20 cellular contexts compared by ENCODE assay signal in the genomic region with DNA sequence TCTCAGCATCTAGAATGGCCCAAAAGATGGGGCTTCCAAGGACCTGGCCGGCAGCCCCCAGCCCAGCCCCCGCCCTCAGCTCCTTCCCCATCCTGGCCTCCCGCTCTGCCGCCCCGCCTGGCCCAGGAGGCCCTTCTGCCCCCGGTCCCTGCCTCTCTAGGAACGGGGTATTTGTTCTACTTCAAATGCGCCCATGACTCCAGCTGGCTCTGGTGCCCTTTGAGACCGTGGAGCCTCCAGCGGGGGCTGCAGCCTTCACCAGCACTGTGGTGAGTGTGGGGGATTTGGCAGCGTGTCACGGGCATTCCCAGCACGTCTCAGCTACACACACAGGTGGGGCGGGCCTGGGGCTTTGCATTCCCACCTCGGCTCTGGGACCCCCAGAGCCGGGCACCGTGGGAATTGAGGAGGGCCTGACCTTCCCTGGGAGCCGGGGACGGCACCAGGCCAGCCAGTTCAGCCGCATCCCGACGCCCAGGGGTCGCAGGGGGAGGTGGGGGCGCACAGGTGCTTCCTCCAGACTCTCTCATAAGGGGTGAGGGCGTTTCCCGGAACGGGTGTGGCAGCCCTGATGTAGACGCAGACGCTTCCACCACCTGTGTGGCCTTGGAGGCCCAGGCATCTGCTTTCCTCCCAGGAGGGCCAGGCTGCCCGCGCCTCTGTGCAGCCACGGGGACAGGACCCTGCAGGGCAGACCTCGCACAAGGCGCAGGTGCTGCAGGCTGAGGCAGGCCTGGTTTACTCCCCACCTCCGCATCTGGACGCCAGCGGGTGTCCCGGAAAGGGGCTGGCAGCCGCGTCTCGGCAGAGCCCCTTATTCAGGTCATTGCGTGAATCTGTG. TPM values are rescaled to one million over a fixed set of nuclear protein-coding genes. Genes with fewer than 3 reads are reported as not detected.
A peak's percentile ranks its signal among the peaks of the same experiment; 100 is the strongest.
DNase-seq lines count a peak whose midpoint lies in the region; ATAC-seq and TF ChIP-seq lines count a peak whose summit lies in the region.
"Had no signal": no experiment of that assay in that cellular context is flagged by ENCODE, and none has a peak within 500 bp of the region (broad histone marks: within the 10 kb centered on the region; RNA-seq: fewer than 3 reads in every experiment).

No MANE protein-coding gene starts in this region.

- TF ChIP-seq POLR2A in Peyer's patch (IDR thresholded peaks at IDR 0.05), result no peak
- no peak for TF ChIP-seq POLR2A in right lobe of liver (IDR thresholded peaks at IDR 0.05)
- no peak for TF ChIP-seq POLR2A in transverse colon (IDR thresholded peaks at IDR 0.05)

- H3K36me3 Mint-ChIP-seq in MCF 10A (ENCODE audit: insufficient read depth, unreplicated experiment), result no peaks in the 10 kb centered on the region

- intact Hi-C loops in mammary epithelial cell (cut with micrococcal nuclease), result no loop called here
- intact Hi-C loops in MCF 10A (cut with micrococcal nuclease), result no loop called here
- intact Hi-C loops in right lobe of liver (cut with DNase I), result no loop called here
- intact Hi-C loops in transverse colon (cut with DNase I; ENCODE audit: low total_unique reads), result no loop called here

- ATAC-seq in right lobe of liver (peak in 1 of 4 donors; percentile 4), HG03521 (IDR thresholded peaks at IDR 0.05; ENCODE audit: unreplicated experiment) (no peak), HG03457 (IDR thresholded peaks at IDR 0.05; ENCODE audit: unreplicated experiment) (no peak)
- ATAC-seq: stimulated activated naive CD8-positive, alpha-beta T cell treated with anti-CD3 and anti-CD28 coated beads, Interleukin-15, Interleukin-2, amounts not matched to agents 100 U/mL and 50 U/mL, for 24 hours had no signal

- no peak overlapping the region for H2AFZ ChIP-seq in mammary epithelial cell (ENCODE audit: low read depth, low read length)

- DNase-seq in mammary epithelial cell, result no peak
- DNase-seq in MCF 10A (ENCODE audit: unreplicated experiment), result no peak
- DNase-seq in Peyer's patch, result peak in 2 of 3 donors; percentile 41 to 46
- DNase-seq in right lobe of liver, result peak in 2 of 3 donors; percentile 38 to 51
- peak; percentile 17 for DNase-seq in transverse colon
- no peak for DNase-seq in HuH-7 (ENCODE audit: low spot score)
- DNase-seq: anterior cingulate cortex; GOT3; mesenchymal stem cell; NCI-H1436 treated with DMSO at 0.1 percent for 48 hours; SHP77 treated with DMSO at 0.1 percent for 48 hours; stimulated activated naive CD8-positive, alpha-beta T cell treated with anti-CD3 and anti-CD28 coated beads, Interleukin-15, Interleukin-2, amounts not matched to agents 100 U/mL and 50 U/mL, for 24 hours had no signal

- WGBS in mammary epithelial cell (ENCODE audit: low coverage, missing lambda C conversion rate), result 26% methylated on average over 29 of the region's 42 CpGs
- 70% methylated on average over 4 of the region's 42 CpGs for WGBS in right lobe of liver (ENCODE audit: insufficient coverage, low coverage, low lambda C conversion rate, missing lambda C conversion rate)
- 66% methylated on average over 41 of the region's 42 CpGs; no CpG with 5 or more reads in 1 of the 2 donors for WGBS in transverse colon (ENCODE audit: low coverage in 1 of 2), 2 donors

- no peaks in the 10 kb centered on the region for H3K79me2 ChIP-seq in mammary epithelial cell (ENCODE audit: insufficient read depth, low read length)

- no peak overlapping the region for H3K27ac Mint-ChIP-seq in MCF 10A (ENCODE audit: low read depth, unreplicated experiment)
- H3K27ac Mint-ChIP-seq: CD8-positive, alpha-beta memory T cell had no signal

- H3K27ac ChIP-seq in mammary epithelial cell (ENCODE audit: insufficient read depth, low read depth, low read length) (no peak overlapping the region), Peyer's patch (no peak overlapping the region), right lobe of liver (no peak overlapping the region), transverse colon (no peak overlapping the region)
- H3K27ac ChIP-seq: vagina had no signal

- H3K4me3 ChIP-seq in mammary epithelial cell (replicated peaks in 1 of 3; ENCODE audit: insufficient read depth in 1 of 3, low read depth in 2 of 3, low read length in 3 of 3) (no peak overlapping the region), Peyer's patch (no peak overlapping the region), right lobe of liver (no peak overlapping the region), transverse colon (no peak overlapping the region)
- H3K4me3 ChIP-seq: vagina had no signal

- H3K36me3 ChIP-seq in mammary epithelial cell (ENCODE audit: insufficient read depth, low read length), result no peaks in the 10 kb centered on the region
- no peaks in the 10 kb centered on the region for H3K36me3 ChIP-seq in Peyer's patch
- H3K36me3 ChIP-seq in right lobe of liver, result no peaks in the 10 kb centered on the region
- H3K36me3 ChIP-seq in transverse colon, result no peaks in the 10 kb centered on the region
- H3K36me3 ChIP-seq: vagina had no signal

- no peaks in the 10 kb centered on the region for H3K4me1 Mint-ChIP-seq in MCF 10A (ENCODE audit: insufficient read depth, unreplicated experiment)

- H4K20me1 ChIP-seq in mammary epithelial cell (ENCODE audit: insufficient read depth, low read length), result no peaks in the 10 kb centered on the region

- BruUV-seq in mammary epithelial cell (replicated peaks; lab: Mats Ljungman, UMichigan) (no TSS peak), MCF 10A (replicated peaks; lab: Mats Ljungman, UMichigan) (no TSS peak)

- peaks cover 9% of the 10 kb centered on the region for H3K27me3 ChIP-seq in mammary epithelial cell (ENCODE audit: insufficient read depth, low read length)
- no peaks in the 10 kb centered on the region for H3K27me3 ChIP-seq in Peyer's patch
- H3K27me3 ChIP-seq in right lobe of liver, result no peaks in the 10 kb centered on the region
- no peaks in the 10 kb centered on the region for H3K27me3 ChIP-seq in transverse colon
- H3K27me3 ChIP-seq: vagina had no signal

- POLR2A ChIA-PET in MCF 10A (lab: Yijun Ruan, JAX), result no interaction called here

- CTCF ChIA-PET in mammary epithelial cell (lab: Charles Lee; ENCODE audit: low non-redundant PET) (no interaction called here), MCF 10A (lab: Yijun Ruan, JAX) (interaction anchor here (0.6 kb wide), 1 partner anchor 478 kb away, joined by 3 read pairs; no protein-coding TSS in a partner anchor)

- TF ChIP-seq EP300 in transverse colon (IDR thresholded peaks at IDR 0.05; ENCODE audit: low read depth), result no peak

- peak overlapping the region; percentile 50 for H3K4me2 ChIP-seq in mammary epithelial cell (ENCODE audit: insufficient read depth, low read depth, low read length)

- H3K4me3 Mint-ChIP-seq in MCF 10A (ENCODE audit: unreplicated experiment), result no peak overlapping the region

- in situ Hi-C loops in mammary epithelial cell (cut with MboI; ENCODE audit: low sequenced_read_pairs in 2 of 2), result no loop called here
- in situ Hi-C loops in transverse colon (cut with MboI; ENCODE audit: low pct_ligation_motif_present in 1 of 4, low pct_unique_long_range_greater_than_20kb in 1 of 4, low sequenced_read_pairs in 3 of 4), result no loop called here

- H3K9me3 ChIP-seq in mammary epithelial cell (replicated peaks; ENCODE audit: insufficient read depth, low read length), result peaks cover 2% of the 10 kb centered on the region
- H3K9me3 ChIP-seq in Peyer's patch, result no peaks in the 10 kb centered on the region
- H3K9me3 ChIP-seq in right lobe of liver, result no peaks in the 10 kb centered on the region
- H3K9me3 ChIP-seq in transverse colon, result peaks cover 0 to 5% of the 10 kb centered on the region in 2 donors
- H3K9me3 ChIP-seq: vagina had no signal

- dilution Hi-C loops in mammary epithelial cell (cut with HindIII; ENCODE audit: low sequenced_read_pairs), result no loop called here

- peaks cover 8% of the 10 kb centered on the region for H3K4me1 ChIP-seq in mammary epithelial cell (ENCODE audit: insufficient read depth, low read length)
- H3K4me1 ChIP-seq in Peyer's patch, result no peaks in the 10 kb centered on the region
- H3K4me1 ChIP-seq in right lobe of liver, result no peaks in the 10 kb centered on the region
- peaks cover 0 to 3% (median 0%) of the 10 kb centered on the region in 4 donors for H3K4me1 ChIP-seq in transverse colon
- H3K4me1 ChIP-seq: vagina had no signal

- TF ChIP-seq CTCF in mammary epithelial cell (conservative IDR thresholded peaks at IDR 0.05 in 1 of 2, IDR thresholded peaks at IDR 0.05 in 1 of 2; ENCODE audit: extremely low read depth in 1 of 2, insufficient read depth in 1 of 2, low read depth in 1 of 2, low read length in 2 of 2) (no peak), MCF 10A (IDR thresholded peaks at IDR 0.05; ENCODE audit: unreplicated experiment) (no peak), Peyer's patch (IDR thresholded peaks at IDR 0.05) (no peak), right lobe of liver (IDR thresholded peaks at IDR 0.05) (no peak), transverse colon (IDR thresholded peaks at IDR 0.05) (no peak)

- H3K27me3 Mint-ChIP-seq in MCF 10A (ENCODE audit: insufficient read depth, unreplicated experiment), result peaks cover 16% of the 10 kb centered on the region

- H3K9ac ChIP-seq in mammary epithelial cell (ENCODE audit: insufficient read depth, low read length), result no peak overlapping the region

- H3K9me3 Mint-ChIP-seq in MCF 10A (ENCODE audit: unreplicated experiment), result peaks cover 17% of the 10 kb centered on the region

RNA-seq across cellular contexts. Expression of gene ATP4B, which starts 0.9 kb away (rescaled TPM):
- total RNA-seq in mammary epithelial cell, result not detected
- not detected for polyA plus RNA-seq in mammary epithelial cell
- polyA minus RNA-seq in mammary epithelial cell, result not detected
- total RNA-seq in MCF 10A (2022), result not detected in 2 replicates
- total RNA-seq in Peyer's patch, result not detected
- not detected for total RNA-seq in right lobe of liver
- total RNA-seq in transverse colon, result not detected
- total RNA-seq: CD8-positive, alpha-beta memory T cell; fibroblast of lung; T-helper 1 cell treated with Interleukin-12 subunit alpha and Interleukin-12 subunit beta and Interleukin-4 antibody, amounts not matched to agents 30 ng/mL and 1 ng/mL, for 36 hours; vagina had no signal
- polyA plus RNA-seq: CD8-positive, alpha-beta memory T cell; fibroblast of lung; neural cell had no signal

RNA-seq across cellular contexts. Expression of gene GRK1, which starts 10.0 kb away (rescaled TPM):
- total RNA-seq in mammary epithelial cell (under 1 TPM in 1 of 2 donors, not detected in 1; 0.50 TPM), MCF 10A (2022) (not detected in 2 replicates), Peyer's patch (1 to 10 TPM in 1 of 4 donors, under 1 TPM in 1, not detected in 2; 0.88 to 1.7 TPM), right lobe of liver (not detected), transverse colon (not detected)
- not detected for polyA plus RNA-seq in mammary epithelial cell
- not detected for polyA minus RNA-seq in mammary epithelial cell
- total RNA-seq: CD8-positive, alpha-beta memory T cell; pulmonary artery endothelial cell; vagina had no signal
- polyA plus RNA-seq: CD8-positive, alpha-beta memory T cell; fibroblast of lung had no signal

Comparison
In these comparisons a context has a peak if more than half of its experiments do, and no peak if none do; other contexts are left out.
1. DNase-seq: peak in Peyer's patch (2 of 3), right lobe of liver (2 of 3) and transverse colon (single experiment); none in mammary epithelial cell (single experiment), MCF 10A (single experiment) and HuH-7 (single experiment).